19 cellular contexts compared by ENCODE assay signal in genomic region chr20:24871429-24872213, GRCh38.
A peak's percentile ranks its signal among the peaks of the same experiment; 100 is the strongest.
DNase-seq lines count a peak whose midpoint lies in the region; ATAC-seq and TF ChIP-seq lines count a peak whose summit lies in the region.
"Had no signal": no experiment of that assay in that cellular context is flagged by ENCODE, and none has a peak within 500 bp of the region (broad histone marks: within the 10 kb centered on the region; RNA-seq: fewer than 3 reads in every experiment).

No MANE protein-coding gene starts in this region.

- POLR2A ChIA-PET in CD8-positive, alpha-beta memory T cell (lab: Charles Lee) = no interaction called here

- H3K4me1 ChIP-seq in CD8-positive, alpha-beta memory T cell (ENCODE audit: insufficient read depth, low read length) = no peaks in the 10 kb centered on the region
- H3K4me1 ChIP-seq in gastrocnemius medialis = no peaks in the 10 kb centered on the region

- H3K9me3 Mint-ChIP-seq in nephron progenitor cell = peaks cover 6% of the 10 kb centered on the region
- H3K9me3 Mint-ChIP-seq in CD8-positive, alpha-beta memory T cell = no peaks in the 10 kb centered on the region
- H3K9me3 Mint-ChIP-seq: HFFc6 had no signal

- no peaks in the 10 kb centered on the region for H3K36me3 Mint-ChIP-seq in nephron progenitor cell (ENCODE audit: low read depth)
- H3K36me3 Mint-ChIP-seq in CD8-positive, alpha-beta memory T cell = no peaks in the 10 kb centered on the region
- H3K36me3 Mint-ChIP-seq: CD14-positive monocyte had no signal

- DNase-seq in DMS 273 (lab: John Stamatoyannopoulos, UW; ENCODE audit: unreplicated experiment) (peak; percentile 44), DMS 273 treated with DMSO at 0.1 percent for 48 hours (lab: John Stamatoyannopoulos, UW) (no peak), WERI-Rb-1 (no peak), nephron progenitor cell (no peak), Right ventricle myocardium superior (no peak), gastrocnemius medialis (no peak)
- no peak for DNase-seq in CD8-positive, alpha-beta memory T cell
- DNase-seq: GDM1; HFFc6; NCI-H187; NK-92 treated with Interleukin-12 subunit alpha and Interleukin-12 subunit beta, amount 100 ng/mL, for 24 hours; OCI-M1 had no signal

- H3K4me3 ChIP-seq in WERI-Rb-1 (ENCODE audit: low read depth, low read length) = no peak overlapping the region
- no peak overlapping the region for H3K4me3 ChIP-seq in CD8-positive, alpha-beta memory T cell (ENCODE audit: low read length)
- H3K4me3 ChIP-seq in gastrocnemius medialis = no peak overlapping the region
- H3K4me3 ChIP-seq: K562, SK-N-MC had no signal

- H3K4me1 Mint-ChIP-seq in nephron progenitor cell = peaks cover 40% of the 10 kb centered on the region
- no peaks in the 10 kb centered on the region for H3K4me1 Mint-ChIP-seq in CD8-positive, alpha-beta memory T cell

- ATAC-seq in Right ventricle myocardium superior (ENCODE audit: poor library complexity) (no peak), gastrocnemius medialis (no peak), HG02870 (IDR thresholded peaks at IDR 0.05; ENCODE audit: unreplicated experiment) (no peak)
- ATAC-seq: K562 had no signal

- TF ChIP-seq CTCF in WERI-Rb-1 (IDR thresholded peaks at IDR 0.05; ENCODE audit: low read depth, low read length) = no peak
- no peak for TF ChIP-seq CTCF in nephron progenitor cell (IDR thresholded peaks at IDR 0.05)
- no peak for TF ChIP-seq CTCF in gastrocnemius medialis (IDR thresholded peaks at IDR 0.05 in 4 of 5, conservative IDR thresholded peaks at IDR 0.05 in 1 of 5)

- H3K36me3 ChIP-seq in WERI-Rb-1 (no peaks in the 10 kb centered on the region), gastrocnemius medialis (no peaks in the 10 kb centered on the region)
- no peaks in the 10 kb centered on the region for H3K36me3 ChIP-seq in CD8-positive, alpha-beta memory T cell (ENCODE audit: insufficient read depth, low read length)

- no peaks in the 10 kb centered on the region for H3K27me3 ChIP-seq in WERI-Rb-1 (ENCODE audit: insufficient read depth, low read depth, severe bottlenecking)
- H3K27me3 ChIP-seq in CD8-positive, alpha-beta memory T cell (ENCODE audit: insufficient read depth, low read length, poor library complexity, severe bottlenecking) = no peaks in the 10 kb centered on the region
- no peaks in the 10 kb centered on the region for H3K27me3 ChIP-seq in gastrocnemius medialis

- in situ Hi-C loops in gastrocnemius medialis (cut with MboI; ENCODE audit: low sequenced_read_pairs in 4 of 4) = no loop called here

- no peaks in the 10 kb centered on the region for H3K9me3 ChIP-seq in WERI-Rb-1 (ENCODE audit: severe bottlenecking)
- H3K9me3 ChIP-seq in CD8-positive, alpha-beta memory T cell (ENCODE audit: low read length) = no peaks in the 10 kb centered on the region
- no peaks in the 10 kb centered on the region for H3K9me3 ChIP-seq in gastrocnemius medialis

- peaks cover 23% of the 10 kb centered on the region for H3K27me3 Mint-ChIP-seq in nephron progenitor cell (ENCODE audit: low read depth, poor library complexity)
- H3K27me3 Mint-ChIP-seq in CD8-positive, alpha-beta memory T cell = peaks cover 15 to 30% of the 10 kb centered on the region in 2 donors

- no peak for TF ChIP-seq POLR2A in gastrocnemius medialis (IDR thresholded peaks at IDR 0.05)

- no peak overlapping the region for H3K27ac Mint-ChIP-seq in nephron progenitor cell
- H3K27ac Mint-ChIP-seq in CD8-positive, alpha-beta memory T cell = no peak overlapping the region
- H3K27ac Mint-ChIP-seq: CD14-positive monocyte, HFFc6 had no signal

- H3K4me3 Mint-ChIP-seq in nephron progenitor cell = peak overlapping the region; percentile 40
- H3K4me3 Mint-ChIP-seq in CD8-positive, alpha-beta memory T cell = peak overlapping the region in 1 of 7 donors; percentile 69
- H3K4me3 Mint-ChIP-seq: CD14-positive monocyte, HFFc6 had no signal

- intact Hi-C loops in Right ventricle myocardium superior (cut with DNase I) (no loop called here), gastrocnemius medialis (cut with DNase I; ENCODE audit: low total_unique reads) (no loop called here)

- CTCF ChIA-PET in CD8-positive, alpha-beta memory T cell (lab: Charles Lee) = no interaction called here

- H3K27ac ChIP-seq in WERI-Rb-1 (peak overlapping the region; percentile 60), gastrocnemius medialis (no peak overlapping the region)
- H3K27ac ChIP-seq in CD8-positive, alpha-beta memory T cell (ENCODE audit: low read depth, low read length) = no peak overlapping the region
- H3K27ac ChIP-seq: 22Rv1, HL-60, RWPE1, SK-N-MC had no signal
